Comparison of ENCODE assay signal across 14 cellular contexts in genomic region chr11:112477152-112477928, GRCh38.
DNase-seq lines count a peak whose midpoint lies in the region; ATAC-seq lines count a peak whose summit lies in the region.
"Had no signal": no experiment of that assay in that cellular context is flagged by ENCODE, and none has a peak within 500 bp of the region (broad histone marks: within the 10 kb centered on the region; RNA-seq: fewer than 3 reads in every experiment).

No MANE protein-coding gene starts in this region.

- peak; percentile 70 for DNase-seq in NCI-H82 (lab: John Stamatoyannopoulos, UW)
- DNase-seq in NCI-H82 treated with DMSO at 0.1 percent for 48 hours (lab: John Stamatoyannopoulos, UW; ENCODE audit: unreplicated experiment), result no peak
- DNase-seq in NCI-H1436 treated with DMSO at 0.1 percent for 48 hours (lab: John Stamatoyannopoulos, UW), result peak; percentile 55
- DNase-seq in NCI-H774 (lab: John Stamatoyannopoulos, UW), result peak; percentile 44
- DNase-seq in retina, result peak; percentile 30
- DNase-seq in activated CD4-positive, alpha-beta T cell treated with anti-CD3 and anti-CD28 coated beads for 48 hours, result no peak
- DNase-seq: GF-D8; GOT3; MV-4-11; NCI-H2029 treated with DMSO at 0.1 percent for 48 hours; NK-92 treated with Interleukin-12 subunit alpha and Interleukin-12 subunit beta, amount 100 ng/mL, for 24 hours; T-helper 2 cell had no signal

- no peak for ATAC-seq in HG03280 (IDR thresholded peaks at IDR 0.05; ENCODE audit: unreplicated experiment)
- ATAC-seq: K562 had no signal

Comparison
In these comparisons a context has a peak if more than half of its experiments do, and no peak if none do; other contexts are left out.
1. DNase-seq: peak in NCI-H82 (single experiment), NCI-H1436 treated with DMSO at 0.1 percent for 48 hours (single experiment), NCI-H774 (single experiment) and retina (single experiment); none in NCI-H82 treated with DMSO at 0.1 percent for 48 hours (single experiment) and activated CD4-positive, alpha-beta T cell treated with anti-CD3 and anti-CD28 coated beads for 48 hours (single experiment).